ENCODE assay signal across 1 cellular context in the genomic region with DNA sequence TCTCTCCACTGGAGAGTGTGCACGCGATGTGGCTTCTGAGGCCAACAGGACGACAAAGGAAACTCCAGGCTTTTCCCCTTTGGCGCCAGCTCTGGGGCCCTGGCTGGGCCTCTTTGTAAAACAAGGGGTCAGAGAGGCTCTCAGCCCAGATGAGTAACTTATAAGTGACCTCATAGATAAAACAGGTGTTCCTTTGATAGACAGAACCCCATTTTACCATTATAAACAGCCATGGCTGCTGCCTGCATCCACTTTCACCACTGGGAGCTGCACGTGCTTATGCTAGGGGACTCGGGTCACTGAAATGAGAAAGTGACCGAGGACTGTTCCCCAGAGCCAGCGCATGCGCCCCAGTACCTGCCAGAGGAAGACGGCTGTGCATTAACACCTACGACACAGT.
TF ChIP-seq lines count a peak whose summit lies in the region.

No MANE protein-coding gene starts in this region.

TF ChIP-seq in WTC11, 78 proteins besides CTCF, POLR2A, EP300 and RAD21 (continued from another document):
- TF ChIP-seq AFF4 (CRISPR knock-in tag; IDR thresholded peaks at IDR 0.05; ENCODE audit: borderline replicate concordance) (no peak), GTF2I (CRISPR knock-in tag; conservative IDR thresholded peaks at IDR 0.05) (no peak), IRF2 (CRISPR knock-in tag; IDR thresholded peaks at IDR 0.05; ENCODE audit: borderline replicate concordance, low read depth) (no peak), ZNF396 (CRISPR knock-in tag; IDR thresholded peaks at IDR 0.05; ENCODE audit: borderline replicate concordance) (no peak), OVOL2 (CRISPR knock-in tag; IDR thresholded peaks at IDR 0.05; ENCODE audit: borderline replicate concordance) (no peak)
